18 cellular contexts compared by ENCODE assay signal in the genomic region with DNA sequence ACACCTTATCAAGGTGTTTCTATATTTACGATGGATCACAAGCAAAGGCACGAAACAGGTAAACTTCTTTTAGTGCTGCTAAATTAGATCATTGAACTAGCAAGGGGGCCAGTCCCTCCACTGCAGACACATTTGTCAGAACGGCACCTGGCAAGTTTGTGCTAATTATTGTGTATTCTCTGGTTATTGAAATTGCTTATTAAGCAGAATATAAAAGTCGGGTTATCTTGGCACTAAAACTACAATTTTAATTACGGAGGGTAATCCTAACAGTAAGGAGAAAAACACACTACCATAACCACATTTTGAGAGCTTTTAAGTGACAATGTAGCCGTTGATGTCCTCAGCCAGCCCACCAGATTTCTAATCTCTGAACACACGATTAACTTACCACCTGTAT.
A peak's percentile ranks its signal among the peaks of the same experiment; 100 is the strongest.
DNase-seq lines count a peak whose midpoint lies in the region; ATAC-seq, FAIRE-seq and TF ChIP-seq lines count a peak whose summit lies in the region.
"Had no signal": no experiment of that assay in that cellular context is flagged by ENCODE, and none has a peak within 500 bp of the region (broad histone marks: within the 10 kb centered on the region; RNA-seq: fewer than 3 reads in every experiment).

No MANE protein-coding gene starts in this region.

- H3K4me3 Mint-ChIP-seq in progenitor cell of endocrine pancreas (ENCODE audit: low read depth): no peak overlapping the region
- no peak overlapping the region for H3K4me3 Mint-ChIP-seq in stimulated activated naive CD8-positive, alpha-beta T cell treated with anti-CD3 and anti-CD28 coated beads, Interleukin-15, amount 100 ng/mL, for 72 hours
- H3K4me3 Mint-ChIP-seq: CD14-positive monocyte; CD8-positive, alpha-beta T cell; GM23338 had no signal

- no peak overlapping the region for H4K5ac ChIP-seq in H1 (ENCODE audit: insufficient read length, low read depth, low read length)

- TF ChIP-seq CTCF in DND-41 (IDR thresholded peaks at IDR 0.05; ENCODE audit: borderline replicate concordance, extremely low read depth, low read length, poor library complexity, severe bottlenecking) (no peak), H1 (IDR thresholded peaks at IDR 0.05; ENCODE audit: control extremely low read depth in 1 of 3, insufficient read depth in 1 of 3, low read depth in 1 of 3, low read length in 3 of 3) (no peak), progenitor cell of endocrine pancreas (IDR thresholded peaks at IDR 0.05; ENCODE audit: unreplicated experiment) (no peak), BE2C (IDR thresholded peaks at IDR 0.05; ENCODE audit: low read depth, low read length) (no peak)

- H3K4me1 Mint-ChIP-seq in progenitor cell of endocrine pancreas (ENCODE audit: low read depth): peaks cover 25% of the 10 kb centered on the region
- peaks cover 62% of the 10 kb centered on the region for H3K4me1 Mint-ChIP-seq in stimulated activated naive CD8-positive, alpha-beta T cell treated with anti-CD3 and anti-CD28 coated beads, Interleukin-15, amount 100 ng/mL, for 72 hours

- TF ChIP-seq POLR2A in H1 (IDR thresholded peaks at IDR 0.05; ENCODE audit: control extremely low read depth in 1 of 2, low read depth in 2 of 2, low read length in 2 of 2): no peak

- H3K9me3 Mint-ChIP-seq in progenitor cell of endocrine pancreas (ENCODE audit: low read depth): peaks cover 6% of the 10 kb centered on the region
- no peaks in the 10 kb centered on the region for H3K9me3 Mint-ChIP-seq in stimulated activated naive CD8-positive, alpha-beta T cell treated with anti-CD3 and anti-CD28 coated beads, Interleukin-15, amount 100 ng/mL, for 72 hours
- H3K9me3 Mint-ChIP-seq: CD8-positive, alpha-beta T cell had no signal

- H3K79me2 ChIP-seq in DND-41 (ENCODE audit: insufficient read depth, low read length): peaks cover 5% of the 10 kb centered on the region; the same call in 1 of the 2 replicates
- H3K79me2 ChIP-seq in H1 (ENCODE audit: control insufficient read depth in 1 of 2, insufficient read depth in 2 of 2, low read length in 2 of 2): no peaks in the 10 kb centered on the region

- no peak overlapping the region for H3K18ac ChIP-seq in H1 (ENCODE audit: extremely low read depth, low read length)

- H3K27me3 ChIP-seq in DND-41 (ENCODE audit: insufficient read depth, low read length, poor library complexity) (no peaks in the 10 kb centered on the region), H1 (replicated peaks in 1 of 4; ENCODE audit: control insufficient read depth in 3 of 4, extremely low read depth in 1 of 4, insufficient read depth in 3 of 4, low read length in 3 of 4) (no peaks in the 10 kb centered on the region), BE2C (no peaks in the 10 kb centered on the region)

- no peak overlapping the region for H2BK15ac ChIP-seq in H1 (ENCODE audit: low read length)

- no peak overlapping the region for H4K91ac ChIP-seq in H1 (replicated peaks; ENCODE audit: insufficient read length, low read length)

- no peak overlapping the region for H3K23ac ChIP-seq in H1 (ENCODE audit: insufficient read length)

- no peak overlapping the region for H4K8ac ChIP-seq in H1 (ENCODE audit: extremely low read depth, insufficient read depth, low read length)

- H4K20me1 ChIP-seq in DND-41 (ENCODE audit: insufficient read depth, low read length): no peaks in the 10 kb centered on the region
- H4K20me1 ChIP-seq in H1 (replicated peaks in 1 of 2; ENCODE audit: control insufficient read depth in 1 of 2, insufficient read depth in 2 of 2, low read length in 2 of 2): no peaks in the 10 kb centered on the region

- no peak overlapping the region for H2AK5ac ChIP-seq in H1 (ENCODE audit: low read depth, low read length)

- no peaks in the 10 kb centered on the region for H3K27me3 Mint-ChIP-seq in progenitor cell of endocrine pancreas
- H3K27me3 Mint-ChIP-seq in stimulated activated naive CD8-positive, alpha-beta T cell treated with anti-CD3 and anti-CD28 coated beads, Interleukin-15, amount 100 ng/mL, for 72 hours: no peaks in the 10 kb centered on the region

- H3K9ac ChIP-seq in DND-41 (ENCODE audit: low read depth, low read length) (no peak overlapping the region), H1 (replicated peaks in 1 of 4; ENCODE audit: extremely low read depth in 1 of 4, low read depth in 3 of 4, low read length in 3 of 4) (no peak overlapping the region)

- no peak overlapping the region for H3K4me2 ChIP-seq in DND-41 (ENCODE audit: insufficient read depth, low read length)
- no peak overlapping the region for H3K4me2 ChIP-seq in H1 (ENCODE audit: insufficient read depth in 1 of 2, low read depth in 2 of 2, low read length in 2 of 2)
- H3K4me2 ChIP-seq: GM23338 had no signal

- CTCF ChIA-PET in H1 (lab: Charles Lee; ENCODE audit: partially characterized antibody): no interaction called here

- TF ChIP-seq RAD21 in H1 (IDR thresholded peaks at IDR 0.05 in 1 of 2, conservative IDR thresholded peaks at IDR 0.05 in 1 of 2; ENCODE audit: low read depth in 2 of 2, low read length in 2 of 2): no peak

- peak overlapping the region; percentile 39 for H2BK120ac ChIP-seq in H1 (replicated peaks; ENCODE audit: low read depth, low read length)

- H3K79me1 ChIP-seq in H1 (ENCODE audit: low read depth, low read length): no peaks in the 10 kb centered on the region

- no peak overlapping the region for H3K14ac ChIP-seq in H1 (ENCODE audit: insufficient read length)

- H3K9me3 ChIP-seq in DND-41 (ENCODE audit: insufficient read depth, low read length, severe bottlenecking) (no peaks in the 10 kb centered on the region), KOPT-K1 (ENCODE audit: insufficient read depth, low read length, poor library complexity, severe bottlenecking) (no peaks in the 10 kb centered on the region), H1 (ENCODE audit: insufficient read depth in 2 of 2, low read depth in 1 of 2, low read length in 1 of 2) (no peaks in the 10 kb centered on the region; a peak in 1 of 4 replicates), BE2C (no peaks in the 10 kb centered on the region)
- H3K9me3 ChIP-seq: HAP-1 had no signal

- no peak overlapping the region for H2BK20ac ChIP-seq in H1 (ENCODE audit: low read length)

- H3K27ac Mint-ChIP-seq in progenitor cell of endocrine pancreas: peak overlapping the region; percentile 16
- H3K27ac Mint-ChIP-seq in stimulated activated naive CD8-positive, alpha-beta T cell treated with anti-CD3 and anti-CD28 coated beads, Interleukin-15, amount 100 ng/mL, for 72 hours: no peak overlapping the region
- H3K27ac Mint-ChIP-seq: CD8-positive, alpha-beta T cell; GM23338 had no signal

- H3K36me3 ChIP-seq in DND-41 (ENCODE audit: insufficient read depth, low read length): no peaks in the 10 kb centered on the region; the same call in 1 of the 2 replicates
- no peaks in the 10 kb centered on the region for H3K36me3 ChIP-seq in KOPT-K1 (ENCODE audit: insufficient read depth, low read length)
- no peaks in the 10 kb centered on the region for H3K36me3 ChIP-seq in H1 (ENCODE audit: control insufficient read depth in 2 of 4, insufficient read depth in 4 of 4, low read length in 3 of 4)
- no peaks in the 10 kb centered on the region for H3K36me3 ChIP-seq in BE2C
- H3K36me3 ChIP-seq: HAP-1 had no signal

- H3K36me3 Mint-ChIP-seq in progenitor cell of endocrine pancreas (ENCODE audit: insufficient read depth): peaks cover 2% of the 10 kb centered on the region
- H3K36me3 Mint-ChIP-seq: CD14-positive monocyte had no signal

- H3K27ac ChIP-seq in DND-41 (ENCODE audit: low read length) (peak overlapping the region; percentile 35; the same call in 1 of the 2 replicates), KOPT-K1 (ENCODE audit: low read depth, low read length, poor library complexity, severe bottlenecking) (peak overlapping the region; percentile 95), H1 (ENCODE audit: low read depth, low read length) (no peak overlapping the region)

- H2AFZ ChIP-seq in DND-41 (ENCODE audit: low read depth, low read length): no peak overlapping the region
- H2AFZ ChIP-seq in H1 (ENCODE audit: low read length): no peak overlapping the region
- H2AFZ ChIP-seq: GM23338 had no signal

- no peak for ATAC-seq in DND-41 (ENCODE audit: insufficient read depth, low read depth)
- ATAC-seq in stimulated activated naive CD8-positive, alpha-beta T cell treated with anti-CD3 and anti-CD28 coated beads, Interleukin-15, amount 100 ng/mL, for 72 hours: no peak
- ATAC-seq: CD8-positive, alpha-beta T cell; GM23338 had no signal

- DNase-seq in DND-41 (no peak), H1 (ENCODE audit: low read depth in 1 of 2, low spot score in 2 of 2) (no peak), progenitor cell of endocrine pancreas (ENCODE audit: low spot score, unreplicated experiment) (no peak), BE2C (no peak), cardiac septum (ENCODE audit: low spot score) (no peak)
- DNase-seq in stimulated activated naive CD8-positive, alpha-beta T cell treated with anti-CD3 and anti-CD28 coated beads, Interleukin-15, amount 100 ng/mL, for 72 hours: no peak
- DNase-seq: CD8-positive, alpha-beta T cell; COR-L47; DMS153; DMS79 treated with DMSO at 0.1 percent for 48 hours; GDM1 had no signal

- peak overlapping the region; percentile 70 for H2BK12ac ChIP-seq in H1 (ENCODE audit: low read depth, low read length)

- H3K4ac ChIP-seq in H1 (replicated peaks; ENCODE audit: insufficient read length, low read depth, low read length): no peak overlapping the region

- H3K4me3 ChIP-seq in DND-41 (ENCODE audit: low read depth in 1 of 2, low read length in 2 of 2): no peak overlapping the region
- H3K4me3 ChIP-seq in H1 (ENCODE audit: extremely low read depth in 1 of 4, insufficient read depth in 2 of 4, low read depth in 3 of 4, low read length in 4 of 4): no peak overlapping the region
- H3K4me3 ChIP-seq in BE2C (ENCODE audit: low read depth, low read length): no peak overlapping the region
- H3K4me3 ChIP-seq: GM23338, HAP-1 had no signal

- H3K4me1 ChIP-seq in DND-41 (ENCODE audit: insufficient read depth, low read length): peaks cover 15% of the 10 kb centered on the region
- H3K4me1 ChIP-seq in H1 (replicated peaks in 1 of 4; ENCODE audit: control insufficient read depth in 3 of 4, insufficient read depth in 4 of 4, low read length in 3 of 4): peaks cover 1 to 13% (median 8%) of the 10 kb centered on the region in 4 experiments
- no peaks in the 10 kb centered on the region for H3K4me1 ChIP-seq in BE2C

- no peak for TF ChIP-seq EP300 in H1 (IDR thresholded peaks at IDR 0.05; ENCODE audit: borderline replicate concordance in 1 of 2, low read depth in 2 of 2, low read length in 2 of 2)

- FAIRE-seq in H1 (lab: Jason Lieb, UNC): no peak
- FAIRE-seq: A204.1, D721Med, GM12892 had no signal

- POLR2A ChIA-PET in H1 (lab: Charles Lee; ENCODE audit: partially characterized antibody): interaction anchor here (0.7 to 7.8 kb wide), 3 partner anchors 37 to 1647 kb away, joined by 3 to 97 read pairs (median 79); a partner anchor contains a TSS

- H3K56ac ChIP-seq in H1 (replicated peaks; ENCODE audit: insufficient read length, low read depth, low read length): no peak overlapping the region

- H2BK5ac ChIP-seq in H1 (ENCODE audit: low read depth, low read length): peak overlapping the region; percentile 3; the same call in 1 of the 2 replicates

- WGBS in H1 (ENCODE audit: extremely low coverage in 1 of 2, insufficient coverage in 1 of 2, insufficient read length in 1 of 2, insufficient replicate concordance in 2 of 2, low coverage in 1 of 2, low lambda C conversion rate in 2 of 2, missing lambda C conversion rate in 1 of 2), 2 experiments: 85% methylated on average over 7 of the region's 7 CpGs; no CpG with 5 or more reads in 1 of the 2 experiments

- H3K23me2 ChIP-seq in H1 (ENCODE audit: low read depth, low read length): peaks cover 8% of the 10 kb centered on the region

- intact Hi-C loops in cardiac septum (cut with DNase I): no loop called here
